Comparison of ENCODE assay signal across 8 cellular contexts in the genomic region with DNA sequence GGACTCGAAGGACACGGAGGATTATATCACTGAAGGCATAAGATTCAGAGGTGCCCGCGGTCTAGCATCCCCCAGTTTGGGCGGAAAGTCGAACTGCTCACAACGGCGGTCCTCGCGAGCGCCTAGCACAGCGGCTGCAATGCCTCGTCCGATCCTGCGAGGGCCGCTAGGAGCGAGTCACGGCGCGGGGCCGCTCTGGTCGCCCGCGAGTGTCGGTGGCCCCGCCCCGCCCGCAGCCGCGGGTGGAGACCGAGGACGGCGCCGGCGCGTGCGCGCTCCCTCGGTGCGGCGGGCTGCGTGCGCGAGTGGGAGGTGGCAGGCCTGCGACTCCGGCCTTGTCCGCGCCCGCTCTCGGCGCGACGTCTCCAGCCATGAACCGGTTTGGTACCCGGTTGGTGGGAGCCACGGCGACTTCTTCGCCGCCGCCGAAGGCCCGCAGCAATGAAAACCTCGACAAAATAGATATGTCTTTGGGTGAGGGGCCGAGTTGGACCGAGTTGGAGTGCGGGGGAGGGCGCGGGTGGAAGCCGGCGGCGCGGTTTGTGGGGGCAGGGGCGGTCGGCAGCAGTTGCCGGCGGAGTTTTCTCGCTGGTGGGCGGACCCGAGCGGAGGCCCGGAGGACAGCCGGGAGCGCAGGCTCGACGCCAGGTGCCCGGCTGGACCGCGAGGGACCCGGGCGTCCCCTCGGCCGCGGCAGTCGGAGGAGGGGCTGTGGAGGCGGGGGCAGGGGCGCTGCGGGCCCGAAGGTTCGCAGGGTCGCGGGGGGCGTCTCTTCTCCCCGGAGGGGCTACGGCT. TPM values are rescaled to one million over a fixed set of nuclear protein-coding genes. Genes with fewer than 3 reads are reported as not detected.
DNase-seq lines count a peak whose midpoint lies in the region; TF ChIP-seq lines count a peak whose summit lies in the region.

A gene with protein sequence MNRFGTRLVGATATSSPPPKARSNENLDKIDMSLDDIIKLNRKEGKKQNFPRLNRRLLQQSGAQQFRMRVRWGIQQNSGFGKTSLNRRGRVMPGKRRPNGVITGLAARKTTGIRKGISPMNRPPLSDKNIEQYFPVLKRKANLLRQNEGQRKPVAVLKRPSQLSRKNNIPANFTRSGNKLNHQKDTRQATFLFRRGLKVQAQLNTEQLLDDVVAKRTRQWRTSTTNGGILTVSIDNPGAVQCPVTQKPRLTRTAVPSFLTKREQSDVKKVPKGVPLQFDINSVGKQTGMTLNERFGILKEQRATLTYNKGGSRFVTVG (plus strand): TSS at position 283 of the 795 bp plus-strand sequence. CDS start 89 bp downstream, at position 372.

- no peak within 1 kb of the TSS for H2BK12ac ChIP-seq in H9 (ENCODE audit: insufficient read length, low read depth, low read length)

- H3K9ac ChIP-seq in H9 (ENCODE audit: extremely low read depth, insufficient read length, low read length) = peak within 1 kb of the TSS; percentile 51
- H3K9ac ChIP-seq in MM.1S (ENCODE audit: low read length) = peak within 1 kb of the TSS; percentile 89
- H3K9ac ChIP-seq in neural progenitor cell = peak within 1 kb of the TSS; percentile 22
- peak within 1 kb of the TSS; percentile 61 to 92 for H3K9ac ChIP-seq in stomach smooth muscle (ENCODE audit: low read length in 2 of 2)

- H3K27me3 Mint-ChIP-seq in H9 (ENCODE audit: low read depth) (peaks cover 34% of the 10 kb centered on the region), neural progenitor cell (ENCODE audit: insufficient read depth, low read depth) (peaks cover 10% of the 10 kb centered on the region)

- H4K8ac ChIP-seq in H9 (replicated peaks; ENCODE audit: insufficient read length, low read depth, low read length) = no peak within 1 kb of the TSS

- H3K4me1 ChIP-seq in H9 (ENCODE audit: insufficient read depth, low read length) = no peaks in the 10 kb centered on the region; the same call in 1 of the 2 replicates
- H3K4me1 ChIP-seq in MM.1S (ENCODE audit: low read length) = peaks cover 13% of the 10 kb centered on the region
- peaks cover 9% of the 10 kb centered on the region for H3K4me1 ChIP-seq in neural progenitor cell
- H3K4me1 ChIP-seq in stomach smooth muscle (ENCODE audit: control insufficient read depth, insufficient read depth, low read length) = peaks cover 18% of the 10 kb centered on the region

- no peak within 1 kb of the TSS for H2BK120ac ChIP-seq in H9 (ENCODE audit: low read depth, low read length, poor library complexity, severe bottlenecking)

- DNase-seq in G401 (ENCODE audit: low spot score) (peak; percentile 91), H9 (peak; percentile 66), MM.1S (peak; percentile 94), SIG-M5 treated with dmso at 0.1 percent for 504 hours (lab: John Stamatoyannopoulos, UW; ENCODE audit: unreplicated experiment) (peak; percentile 85), activated gamma-delta T cell treated with Interleukin-2 at 50 U/mL for 16 hours (peak; percentile 85), foreskin fibroblast (peak; percentile 91 to 97), neural progenitor cell (ENCODE audit: low spot score) (peak; percentile 90)

- no peak within 1 kb of the TSS for H3K56ac ChIP-seq in H9 (ENCODE audit: insufficient read length, low read depth, low read length)

- H3K36me3 Mint-ChIP-seq in H9 (ENCODE audit: insufficient read depth in 1 of 3, low read depth in 3 of 3) (no peaks in the 10 kb centered on the region; a peak in 1 of 7 replicates), neural progenitor cell (peaks cover under 1% of the 10 kb centered on the region)

- no peaks in the 10 kb centered on the region for H3K36me3 ChIP-seq in MM.1S (replicated peaks; ENCODE audit: insufficient read depth, low read length)
- H3K36me3 ChIP-seq in neural progenitor cell = no peaks in the 10 kb centered on the region
- no peaks in the 10 kb centered on the region for H3K36me3 ChIP-seq in stomach smooth muscle (ENCODE audit: control insufficient read depth in 2 of 2, insufficient read depth in 2 of 2, low read length in 2 of 2)

- H2AK5ac ChIP-seq in H9 (ENCODE audit: insufficient read length, low read length) = no peak within 1 kb of the TSS

- H3K18ac ChIP-seq in H9 (ENCODE audit: insufficient read length, low read depth, low read length) = no peak within 1 kb of the TSS

- no peak within 1 kb of the TSS for H3K4ac ChIP-seq in H9 (ENCODE audit: low read depth, low read length)

- H3K4me2 ChIP-seq in H9 (ENCODE audit: insufficient read depth, insufficient read length, low read length) = peak within 1 kb of the TSS; percentile 76
- peak within 1 kb of the TSS; percentile 88 for H3K4me2 ChIP-seq in MM.1S (ENCODE audit: low read depth, low read length)
- H3K4me2 ChIP-seq in neural progenitor cell = peak within 1 kb of the TSS; percentile 77

- no CpG with 5 or more reads among the region's 104 CpGs for WGBS in H9 (ENCODE audit: extremely low coverage, insufficient read length, low lambda C conversion rate)

- no peak within 1 kb of the TSS for H3T11ph ChIP-seq in H9 (ENCODE audit: low read length)

- H3F3A ChIP-seq in MM.1S (ENCODE audit: insufficient read depth, low read length) (peaks cover 39% of the 10 kb centered on the region), neural progenitor cell (ENCODE audit: low read depth) (peaks cover 36% of the 10 kb centered on the region)

- peak; percentile 41; the same call in 2 of the 3 replicates for TF ChIP-seq CTCF in H9 (conservative IDR thresholded peaks at IDR 0.05)
- peak; percentile 50 for TF ChIP-seq CTCF in MM.1S (IDR thresholded peaks at IDR 0.05; ENCODE audit: low read length)
- peak; percentile 23 for TF ChIP-seq CTCF in foreskin fibroblast (IDR thresholded peaks at IDR 0.05; ENCODE audit: low read depth, low read length)
- TF ChIP-seq CTCF in neural progenitor cell (IDR thresholded peaks at IDR 0.05) = peak; percentile 43

- H3K9me3 Mint-ChIP-seq in H9 = 0 out of 5 replicates have a peak, but pooled peaks cover 0 to 3% of the 10 kb centered on the region in 2 experiments
- no peaks in the 10 kb centered on the region for H3K9me3 Mint-ChIP-seq in neural progenitor cell

- in situ Hi-C loops in G401 (cut with HindIII; ENCODE audit: low sequenced_read_pairs) = no loop called here

- H3K4me3 Mint-ChIP-seq in H9 = peak within 1 kb of the TSS; percentile 81 to 95
- H3K4me3 Mint-ChIP-seq in neural progenitor cell = peak within 1 kb of the TSS; percentile 99

- H3K27me3 ChIP-seq in H9 (ENCODE audit: insufficient read depth, low read length) = peaks cover 5% of the 10 kb centered on the region; the same call in 1 of the 2 replicates
- no peaks in the 10 kb centered on the region for H3K27me3 ChIP-seq in MM.1S (replicated peaks; ENCODE audit: insufficient read depth, low read length)
- H3K27me3 ChIP-seq in neural progenitor cell = peaks cover 35% of the 10 kb centered on the region
- no peaks in the 10 kb centered on the region for H3K27me3 ChIP-seq in stomach smooth muscle (ENCODE audit: control insufficient read depth in 1 of 2, insufficient read depth in 2 of 2, low read length in 2 of 2)

- H3K9me3 ChIP-seq in H9 (ENCODE audit: control insufficient read depth, low read depth, low read length) = no peaks in the 10 kb centered on the region
- no peaks in the 10 kb centered on the region for H3K9me3 ChIP-seq in MM.1S (replicated peaks; ENCODE audit: insufficient read depth, low read length)
- no peaks in the 10 kb centered on the region for H3K9me3 ChIP-seq in neural progenitor cell (ENCODE audit: low read depth)
- no peaks in the 10 kb centered on the region for H3K9me3 ChIP-seq in stomach smooth muscle (ENCODE audit: control insufficient read depth in 2 of 2, low read length in 2 of 2)

- no peak within 1 kb of the TSS for H4K5ac ChIP-seq in H9 (ENCODE audit: insufficient read length, low read depth, low read length)

- H4K20me1 ChIP-seq in H9 (ENCODE audit: control insufficient read depth, insufficient read depth, insufficient read length) (no peaks in the 10 kb centered on the region), MM.1S (ENCODE audit: insufficient read depth, low read length) (no peaks in the 10 kb centered on the region), neural progenitor cell (ENCODE audit: low read depth) (peaks cover 42% of the 10 kb centered on the region)

- no peak within 1 kb of the TSS for H2BK15ac ChIP-seq in H9 (ENCODE audit: low read depth, low read length)

- no peak within 1 kb of the TSS for H4K91ac ChIP-seq in H9 (ENCODE audit: insufficient read length, low read depth, low read length)

- H3K14ac ChIP-seq in H9 (ENCODE audit: insufficient read depth, low read length) = peak within 1 kb of the TSS; percentile 53

- peaks cover 2% of the 10 kb centered on the region for H3K79me1 ChIP-seq in H9 (ENCODE audit: insufficient read depth, low read depth, low read length, poor library complexity, severe bottlenecking)

- no peaks in the 10 kb centered on the region for H3K9me2 ChIP-seq in MM.1S (replicated peaks; ENCODE audit: insufficient read depth, low read length)

- H3K23ac ChIP-seq in H9 (ENCODE audit: insufficient read length, low read depth, low read length) = no peak within 1 kb of the TSS

- peaks cover 19 to 24% of the 10 kb centered on the region in 2 experiments for H3K4me1 Mint-ChIP-seq in H9
- peaks cover 33% of the 10 kb centered on the region for H3K4me1 Mint-ChIP-seq in neural progenitor cell

- H3K23me2 ChIP-seq in H9 (ENCODE audit: insufficient read length, low read depth, low read length, poor library complexity, severe bottlenecking) = peaks cover 18% of the 10 kb centered on the region

- H3K79me2 ChIP-seq in H9 (ENCODE audit: insufficient read depth, low read length) (no peaks in the 10 kb centered on the region), MM.1S (ENCODE audit: low read length) (peaks cover 39% of the 10 kb centered on the region), neural progenitor cell (ENCODE audit: low read depth) (peaks cover 39% of the 10 kb centered on the region)

- H3K27ac Mint-ChIP-seq in H9 (peak within 1 kb of the TSS in 2 of 3 experiments; percentile 34 to 89; a peak in 1 of 7 replicates), neural progenitor cell (peak within 1 kb of the TSS; percentile 53)

- H3K4me3 ChIP-seq in MM.1S (ENCODE audit: low read length) = peak within 1 kb of the TSS; percentile 80
- peak within 1 kb of the TSS; percentile 54 to 86 for H3K4me3 ChIP-seq in foreskin fibroblast (ENCODE audit: low read depth in 1 of 2, low read length in 2 of 2)
- peak within 1 kb of the TSS; percentile 77 for H3K4me3 ChIP-seq in neural progenitor cell
- peak within 1 kb of the TSS; percentile 68 to 89 for H3K4me3 ChIP-seq in stomach smooth muscle (ENCODE audit: low read length in 2 of 2)

- no peak within 1 kb of the TSS for H2BK5ac ChIP-seq in H9 (ENCODE audit: insufficient read length, low read length)

- H2BK20ac ChIP-seq in H9 (ENCODE audit: low read depth, low read length, poor library complexity, severe bottlenecking) = no peak within 1 kb of the TSS

- no peak within 1 kb of the TSS for H3K27ac ChIP-seq in H9 (ENCODE audit: insufficient read length, low read depth, low read length)
- peak within 1 kb of the TSS; percentile 83 for H3K27ac ChIP-seq in MM.1S (ENCODE audit: low read length)
- no peak within 1 kb of the TSS for H3K27ac ChIP-seq in neural progenitor cell
- H3K27ac ChIP-seq in stomach smooth muscle (ENCODE audit: low read length) = peak within 1 kb of the TSS; percentile 89

- H2AFZ ChIP-seq in H9 (ENCODE audit: low read length) = peak within 1 kb of the TSS; percentile 32
- peak within 1 kb of the TSS; percentile 94 for H2AFZ ChIP-seq in MM.1S (ENCODE audit: low read length)
- peak within 1 kb of the TSS; percentile 83 for H2AFZ ChIP-seq in neural progenitor cell (replicated peaks)

RNA-seq across cellular contexts. Expression of the gene that starts here (rescaled TPM):
- 42.6 and 94.6 TPM in 2 replicates for total RNA-seq in G401 (2014; rRNA removed; shearing (Covaris generic))
- total RNA-seq in H9 (2021) (19.4 and 21.2 TPM in 2 replicates), neural progenitor cell (ENCODE audit: low replicate concordance) (38.4 and 104 TPM in 2 replicates)

Comparison
In these comparisons a context has a peak if more than half of its experiments do, and no peak if none do; other contexts are left out.
1. H2AFZ ChIP-seq: peak in every context shown above with its lines; median percentile 94 in MM.1S; 83 in neural progenitor cell; 32 in H9.
2. H3K27ac ChIP-seq: peak in MM.1S (single experiment) and stomach smooth muscle (single experiment); none in H9 (single experiment) and neural progenitor cell (single experiment).
3. H3K9ac ChIP-seq: peak in every context shown above with its lines; median percentile 89 in MM.1S; 76 in stomach smooth muscle; 51 in H9; 22 in neural progenitor cell.
4. Peak in every context shown above with its lines, with median percentiles within 50 percentile points of each other: DNase-seq, H3K4me2 ChIP-seq, CTCF ChIP-seq and H3K4me3 ChIP-seq.